ENCODE assay signal across 32 cellular contexts in genomic region chr4:25014965-25015506, GRCh38. TPM values are rescaled to one million over a fixed set of nuclear protein-coding genes. Genes with fewer than 3 reads are reported as not detected.
DNase-seq lines count a peak whose midpoint lies in the region; ATAC-seq and TF ChIP-seq lines count a peak whose summit lies in the region.
"Had no signal": no experiment of that assay in that cellular context is flagged by ENCODE, and none has a peak within 500 bp of the region (broad histone marks: within the 10 kb centered on the region; RNA-seq: fewer than 3 reads in every experiment).

No MANE protein-coding gene starts in this region.

- no peaks in the 10 kb centered on the region for H3K9me3 ChIP-seq in body of pancreas
- H3K9me3 ChIP-seq: BLaER1, MG63, Peyer's patch, SJSA1 had no signal

- H3K9me3 Mint-ChIP-seq in dendritic cell treated with granulocyte-macrophage colony-stimulating factor and Interleukin-4, amounts not matched to agents 40 ng/mL and 50 ng/mL, for 4 days, result no peaks in the 10 kb centered on the region
- H3K9me3 Mint-ChIP-seq in nephron, result no peaks in the 10 kb centered on the region
- H3K9me3 Mint-ChIP-seq: CD8-positive, alpha-beta memory T cell; H9; HFFc6 had no signal

- no peaks in the 10 kb centered on the region for H3K36me3 ChIP-seq in body of pancreas (replicated peaks in 1 of 2; ENCODE audit: insufficient read depth in 1 of 2, low read depth in 2 of 2)
- H3K36me3 ChIP-seq: BLaER1, MG63, Peyer's patch, SJSA1 had no signal

- DNase-seq in CD1c-positive myeloid dendritic cell (ENCODE audit: extremely low spot score) (peak; percentile 17), superior temporal gyrus (ENCODE audit: extremely low spot score) (peak; percentile 25), left lobe of liver (ENCODE audit: low spot score) (no peak), body of pancreas (no peak)
- DNase-seq: ACHN; Calu3; CD8-positive, alpha-beta memory T cell; DMS153; GM23248; H9; HFFc6; MG63; NCI-H1092; NCI-H1436 treated with DMSO at 0.1 percent for 48 hours; NCI-H1930; NCI-H2227 treated with DMSO at 0.1 percent for 48 hours; NCI-H510A; NCI-H748 treated with DMSO at 0.1 percent for 48 hours; NK-92 treated with Interleukin-12 subunit alpha and Interleukin-12 subunit beta, amount 100 ng/mL, for 24 hours; Peyer's patch had no signal

- 66 to 73% methylated on average over 3 of the region's 3 CpGs for WGBS in body of pancreas, 2 donors

- H3K4me3 ChIP-seq in body of pancreas, result no peak overlapping the region
- H3K4me3 ChIP-seq: BLaER1, GM23248, K562, MG63, Peyer's patch, SJSA1 had no signal

- peaks cover 26% of the 10 kb centered on the region for H3K4me1 Mint-ChIP-seq in dendritic cell treated with granulocyte-macrophage colony-stimulating factor and Interleukin-4, amounts not matched to agents 40 ng/mL and 50 ng/mL, for 4 days (ENCODE audit: low read depth)
- peaks cover 77% of the 10 kb centered on the region for H3K4me1 Mint-ChIP-seq in nephron
- H3K4me1 Mint-ChIP-seq: CD8-positive, alpha-beta memory T cell had no signal

- H3K36me3 Mint-ChIP-seq in dendritic cell treated with granulocyte-macrophage colony-stimulating factor and Interleukin-4, amounts not matched to agents 40 ng/mL and 50 ng/mL, for 4 days (ENCODE audit: low read depth), result no peaks in the 10 kb centered on the region
- peaks cover 23% of the 10 kb centered on the region for H3K36me3 Mint-ChIP-seq in nephron (ENCODE audit: low read depth)
- H3K36me3 Mint-ChIP-seq: CD8-positive, alpha-beta memory T cell had no signal

- no peak for TF ChIP-seq POLR2A in body of pancreas (IDR thresholded peaks at IDR 0.05)

- H3K27me3 ChIP-seq in body of pancreas, result no peaks in the 10 kb centered on the region
- H3K27me3 ChIP-seq: BLaER1, MG63, Peyer's patch, SJSA1 had no signal

- H3K4me1 ChIP-seq in body of pancreas, result no peaks in the 10 kb centered on the region
- H3K4me1 ChIP-seq: Peyer's patch, SJSA1 had no signal

- intact Hi-C loops in dendritic cell treated with granulocyte-macrophage colony-stimulating factor and Interleukin-4, amounts not matched to agents 40 ng/mL and 50 ng/mL, for 4 days (cut with micrococcal nuclease), result no loop called here
- intact Hi-C loops in body of pancreas (cut with DNase I), result no loop called here

- TF ChIP-seq CTCF in nephron (IDR thresholded peaks at IDR 0.05; ENCODE audit: unreplicated experiment in 3 of 3) (no peak), body of pancreas (IDR thresholded peaks at IDR 0.05) (no peak)

- no peak overlapping the region for H3K27ac ChIP-seq in body of pancreas
- H3K27ac ChIP-seq: BLaER1, GM23248, HL-60, SJSA1 had no signal

- ATAC-seq in left lobe of liver (no peak), body of pancreas (no peak), HG03565 (IDR thresholded peaks at IDR 0.05; ENCODE audit: unreplicated experiment) (no peak)
- ATAC-seq: HepG2, K562 had no signal

- peak overlapping the region; percentile 74 for H3K27ac Mint-ChIP-seq in dendritic cell treated with granulocyte-macrophage colony-stimulating factor and Interleukin-4, amounts not matched to agents 40 ng/mL and 50 ng/mL, for 4 days
- peak overlapping the region; percentile 94 to 95 (median 95) for H3K27ac Mint-ChIP-seq in nephron
- H3K27ac Mint-ChIP-seq: CD8-positive, alpha-beta memory T cell; HFFc6 had no signal

- no peak overlapping the region for H3K4me3 Mint-ChIP-seq in dendritic cell treated with granulocyte-macrophage colony-stimulating factor and Interleukin-4, amounts not matched to agents 40 ng/mL and 50 ng/mL, for 4 days
- peak overlapping the region in 1 of 3 experiments; percentile 60 for H3K4me3 Mint-ChIP-seq in nephron
- H3K4me3 Mint-ChIP-seq: CD8-positive, alpha-beta memory T cell; H9; HFFc6 had no signal

- peaks cover 21% of the 10 kb centered on the region for H3K27me3 Mint-ChIP-seq in dendritic cell treated with granulocyte-macrophage colony-stimulating factor and Interleukin-4, amounts not matched to agents 40 ng/mL and 50 ng/mL, for 4 days
- H3K27me3 Mint-ChIP-seq in nephron (ENCODE audit: low read depth), result no peaks in the 10 kb centered on the region

RNA-seq across cellular contexts. Expression of gene LGI2, which starts 15.7 kb away (rescaled TPM):
- total RNA-seq in left lobe of liver (0.13 TPM), body of pancreas (1 to 10 TPM in 1 of 2 donors, under 1 TPM in 1; 0.78 to 2.0 TPM)
- total RNA-seq: CD8-positive, alpha-beta memory T cell; G401; GM23248; HepG2; HFFc6; HT-29; LHCN-M2; OCI-LY7; SJSA1 had no signal

Comparison
In these comparisons a context has a peak if more than half of its experiments do, and no peak if none do; other contexts are left out.
1. DNase-seq: peak in CD1c-positive myeloid dendritic cell (single experiment) and superior temporal gyrus (single experiment); none in left lobe of liver (single experiment) and body of pancreas (0 of 4).